ENCODE assay signal across 11 cellular contexts in the genomic region with DNA sequence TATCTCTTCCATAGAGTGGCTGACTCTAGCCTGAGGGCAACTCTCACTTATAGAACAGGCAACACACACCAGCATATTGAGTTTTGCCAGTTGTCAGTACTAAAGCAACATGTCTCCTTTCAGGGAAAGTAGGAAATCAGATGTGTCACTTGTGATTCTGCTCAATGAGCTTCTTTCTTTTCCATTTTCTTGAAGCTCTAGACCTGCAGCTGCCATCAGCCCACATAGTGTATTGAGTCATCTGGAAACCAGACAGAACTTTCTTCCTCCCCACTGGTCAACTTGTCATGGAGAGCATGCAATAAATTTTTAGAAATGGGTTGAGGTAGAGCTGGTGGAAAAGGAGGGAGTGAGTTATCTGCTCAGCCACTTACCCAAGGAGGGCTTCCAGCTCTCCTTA.
DNase-seq lines count a peak whose midpoint lies in the region; ATAC-seq, FAIRE-seq and TF ChIP-seq lines count a peak whose summit lies in the region.
"Had no signal": no experiment of that assay in that cellular context is flagged by ENCODE, and none has a peak within 500 bp of the region (broad histone marks: within the 10 kb centered on the region; RNA-seq: fewer than 3 reads in every experiment).

No MANE protein-coding gene starts in this region.

- ATAC-seq in GM19452 (IDR thresholded peaks at IDR 0.05; ENCODE audit: unreplicated experiment) (peak; percentile 66), HG03064 (IDR thresholded peaks at IDR 0.05; ENCODE audit: low read depth, unreplicated experiment) (peak; percentile 48), activated B cell treated with CpG ODN at 0.5 μM for 24 hours (ENCODE audit: low read depth) (peak; percentile 33)

- no peaks in the 10 kb centered on the region for H3K36me3 ChIP-seq in esophagus squamous epithelium
- H3K36me3 ChIP-seq: neural progenitor cell had no signal

- peaks cover 75% of the 10 kb centered on the region for H3K4me1 Mint-ChIP-seq in activated B cell treated with CpG ODN at 0.5 μM for 24 hours
- H3K4me1 Mint-ChIP-seq: neural progenitor cell had no signal

- peak; percentile 95 for FAIRE-seq in GM12892 (lab: Jason Lieb, UNC)

- peaks cover 12% of the 10 kb centered on the region for H3K9me3 Mint-ChIP-seq in activated B cell treated with CpG ODN at 0.5 μM for 24 hours

- no peaks in the 10 kb centered on the region for H3K27me3 ChIP-seq in esophagus squamous epithelium
- H3K27me3 ChIP-seq: neural progenitor cell had no signal

- TF ChIP-seq CTCF in activated B cell treated with CpG ODN at 0.5 μM for 24 hours (IDR thresholded peaks at IDR 0.05) (no peak), esophagus squamous epithelium (IDR thresholded peaks at IDR 0.05) (no peak)

- H3K4me1 ChIP-seq in esophagus squamous epithelium, result no peaks in the 10 kb centered on the region
- H3K4me1 ChIP-seq: neural progenitor cell had no signal

- H3K27me3 Mint-ChIP-seq in activated B cell treated with CpG ODN at 0.5 μM for 24 hours, result no peaks in the 10 kb centered on the region

- H3K9me3 ChIP-seq in esophagus squamous epithelium, result no peaks in the 10 kb centered on the region

- POLR2A ChIA-PET in activated B cell treated with CpG ODN at 0.5 μM for 24 hours (lab: Charles Lee), result interaction anchor here (0.5 to 13.1 kb wide), 11 partner anchors 10 to 348 kb away, joined by 3 to 165 read pairs (median 7); a partner anchor contains a TSS

- H3K4me3 ChIP-seq in esophagus squamous epithelium, result no peak overlapping the region
- H3K4me3 ChIP-seq: neural progenitor cell had no signal

- TF ChIP-seq POLR2A in GM12892 (IDR thresholded peaks at IDR 0.05; ENCODE audit: low read depth, low read length) (no peak), esophagus squamous epithelium (IDR thresholded peaks at IDR 0.05) (no peak)

- H3K4me3 Mint-ChIP-seq in activated B cell treated with CpG ODN at 0.5 μM for 24 hours, result no peak overlapping the region
- H3K4me3 Mint-ChIP-seq: neural progenitor cell had no signal

- intact Hi-C loops in activated B cell treated with CpG ODN at 0.5 μM for 24 hours (cut with micrococcal nuclease) (no loop called here), esophagus squamous epithelium (cut with DNase I) (no loop called here)

- H3K27ac Mint-ChIP-seq in activated B cell treated with CpG ODN at 0.5 μM for 24 hours, result peak overlapping the region; percentile 80
- H3K27ac Mint-ChIP-seq: neural progenitor cell had no signal

- H3K27ac ChIP-seq in esophagus squamous epithelium, result no peak overlapping the region
- H3K27ac ChIP-seq: neural progenitor cell had no signal

- CTCF ChIA-PET in activated B cell treated with CpG ODN at 0.5 μM for 24 hours (lab: Charles Lee), result interaction anchor here (0.8 to 1.3 kb wide), 5 partner anchors 12 to 916 kb away, joined by 3 to 4 read pairs (median 3); no protein-coding TSS in a partner anchor

- peaks cover 15% of the 10 kb centered on the region for H3K36me3 Mint-ChIP-seq in activated B cell treated with CpG ODN at 0.5 μM for 24 hours (ENCODE audit: low read depth)

- DNase-seq in GM12892 (ENCODE audit: insufficient read length), result no peak
- DNase-seq in activated B cell treated with CpG ODN at 0.5 μM for 24 hours, result no peak
- no peak for DNase-seq in HCEC 1CT
- DNase-seq in NCI-H526 treated with DMSO at 0.1 percent for 48 hours (lab: John Stamatoyannopoulos, UW), result no peak
- no peak for DNase-seq in esophagus squamous epithelium (lab: John Stamatoyannopoulos, UW)
- no peak for DNase-seq in NK-92 (lab: John Stamatoyannopoulos, UW; ENCODE audit: unreplicated experiment)
- DNase-seq: activated CD8-positive, alpha-beta memory T cell treated with anti-CD3 and anti-CD28 coated beads, Interleukin-2, amount 50 U/mL, for 48 hours; NCI-H1092 treated with DMSO at 0.1 percent for 48 hours had no signal
